Comparison of ENCODE assay signal across 8 cellular contexts in genomic region chr19:37077615-37077928, GRCh38. TPM values are rescaled to one million over a fixed set of nuclear protein-coding genes. Genes with fewer than 3 reads are reported as not detected.
DNase-seq lines count a peak whose midpoint lies in the region; ATAC-seq, FAIRE-seq and TF ChIP-seq lines count a peak whose summit lies in the region.

No MANE protein-coding gene starts in this region.

- H3K4me1 Mint-ChIP-seq in chondrocyte (ENCODE audit: low read depth), result peaks cover 28% of the 10 kb centered on the region

- peak overlapping the region; percentile 86 for H3K4me3 Mint-ChIP-seq in chondrocyte (ENCODE audit: unreplicated experiment)

- no peaks in the 10 kb centered on the region for H3K27me3 Mint-ChIP-seq in chondrocyte (ENCODE audit: low read depth)

- peaks cover 2% of the 10 kb centered on the region for H3K9me3 ChIP-seq in muscle layer of colon (ENCODE audit: low read length)

- H3K4me3 ChIP-seq in LNCaP clone FGC (ENCODE audit: low read depth, low read length), result peak overlapping the region; percentile 74
- H3K4me3 ChIP-seq in muscle layer of colon (ENCODE audit: low read depth in 1 of 2, low read length in 2 of 2), result peak overlapping the region; percentile 59 to 83

- H3K27ac Mint-ChIP-seq in chondrocyte (ENCODE audit: unreplicated experiment), result peak overlapping the region; percentile 90

- H3K27me3 ChIP-seq in muscle layer of colon (ENCODE audit: control insufficient read depth in 1 of 2, insufficient read depth in 2 of 2, low read length in 2 of 2), result no peaks in the 10 kb centered on the region

- peaks cover 13% of the 10 kb centered on the region for H3K4me1 ChIP-seq in muscle layer of colon (ENCODE audit: insufficient read depth, low read length)

- FAIRE-seq in D721Med (lab: Jason Lieb, UNC), result peak; percentile 63

- no peak for TF ChIP-seq CTCF in D721Med (IDR thresholded peaks at IDR 0.05; ENCODE audit: insufficient read depth, missing control alignments)
- no peak for TF ChIP-seq CTCF in LNCaP clone FGC (IDR thresholded peaks at IDR 0.05; ENCODE audit: control insufficient read depth, extremely low read depth, insufficient read depth)
- no peak for TF ChIP-seq CTCF in chondrocyte (IDR thresholded peaks at IDR 0.05)

- H3K36me3 ChIP-seq in muscle layer of colon (ENCODE audit: insufficient read depth, low read length), result no peaks in the 10 kb centered on the region

- DNase-seq in D721Med (ENCODE audit: insufficient read length, low spot score) (no peak), LNCaP clone FGC (ENCODE audit: low read depth) (no peak), chondrocyte (ENCODE audit: low spot score) (no peak), medulla oblongata (ENCODE audit: extremely low spot score) (no peak)
- DNase-seq in stimulated activated CD4-positive, alpha-beta T cell treated with anti-CD3 and anti-CD28 coated beads, Interleukin-2, amount 100 ng/mL, for 48 hours, result no peak

- peaks cover 30% of the 10 kb centered on the region for H3K9me3 Mint-ChIP-seq in chondrocyte (ENCODE audit: low read depth)

- peak overlapping the region; percentile 53 for H3K9ac ChIP-seq in muscle layer of colon (ENCODE audit: low read length)

- ATAC-seq in GM18858 (IDR thresholded peaks at IDR 0.05; ENCODE audit: unreplicated experiment), result no peak
- ATAC-seq in GM21786 (IDR thresholded peaks at IDR 0.05; ENCODE audit: unreplicated experiment), result no peak

- peak overlapping the region; percentile 77 for H3K27ac ChIP-seq in muscle layer of colon (ENCODE audit: low read depth, low read length)

- H3K36me3 Mint-ChIP-seq in chondrocyte (ENCODE audit: low read depth), result peaks cover 14% of the 10 kb centered on the region

RNA-seq across cellular contexts. Expression of gene ZNF420, which starts 0.7 kb away (rescaled TPM):
- total RNA-seq in chondrocyte, result 7.1 to 12.0 TPM (median 7.3 TPM) in 3 replicates
